ENCODE assay signal across 9 cellular contexts in the genomic region with DNA sequence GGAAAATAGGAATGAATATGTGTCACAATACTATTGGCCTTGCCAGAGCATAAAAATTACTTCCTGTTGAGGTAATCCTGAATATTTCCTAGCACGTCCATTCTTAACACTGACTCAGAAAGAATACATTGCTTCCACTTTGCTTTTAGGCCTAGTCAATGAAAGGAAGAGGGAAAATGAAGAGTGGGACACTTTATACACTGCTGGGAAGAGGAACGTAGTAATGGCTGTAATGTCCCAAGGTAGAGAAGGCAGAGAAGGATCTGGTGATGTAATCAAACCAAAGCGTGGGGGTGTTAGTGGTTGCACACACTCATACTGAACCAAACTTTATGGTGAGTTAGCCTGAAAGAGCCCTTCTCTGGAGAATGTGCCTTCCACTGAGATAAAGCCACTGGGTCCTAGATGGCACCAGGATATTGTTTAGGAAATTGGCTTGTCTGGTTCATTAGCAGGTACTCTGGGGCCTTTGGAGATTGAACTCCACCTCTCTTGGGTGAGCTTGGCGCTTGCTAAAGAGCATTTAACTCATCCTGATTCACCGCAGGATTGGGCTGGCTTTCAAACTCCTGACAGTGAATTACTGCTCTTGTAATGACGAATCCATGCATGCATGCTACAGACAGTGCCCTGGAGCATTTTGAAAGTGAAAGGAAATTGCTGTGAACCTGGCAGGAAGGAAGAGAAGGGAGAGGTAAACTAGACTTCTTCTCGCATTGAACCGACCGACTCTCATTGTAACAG.
A peak's percentile ranks its signal among the peaks of the same experiment; 100 is the strongest.
DNase-seq lines count a peak whose midpoint lies in the region; ATAC-seq and TF ChIP-seq lines count a peak whose summit lies in the region.
"Had no signal": no experiment of that assay in that cellular context is flagged by ENCODE, and none has a peak within 500 bp of the region (broad histone marks: within the 10 kb centered on the region; RNA-seq: fewer than 3 reads in every experiment).

No MANE protein-coding gene starts in this region.

- H3K9me3 ChIP-seq in ES-I3 (ENCODE audit: control insufficient read depth, insufficient read depth, low read length) (no peaks in the 10 kb centered on the region), MM.1S (replicated peaks; ENCODE audit: insufficient read depth, low read length) (no peaks in the 10 kb centered on the region)

- no peak overlapping the region for H2AFZ ChIP-seq in MM.1S (ENCODE audit: low read length)

- peaks cover 6% of the 10 kb centered on the region for H3K27me3 Mint-ChIP-seq in endothelial cell (ENCODE audit: unreplicated experiment)

- peaks cover 76% of the 10 kb centered on the region for H3K79me2 ChIP-seq in MM.1S (ENCODE audit: low read length)

- H3K9ac ChIP-seq in ES-I3 (ENCODE audit: low read depth, low read length): peak overlapping the region; percentile 14; the same call in 1 of the 2 replicates
- no peak overlapping the region for H3K9ac ChIP-seq in MM.1S (ENCODE audit: low read length)

- DNase-seq in MM.1S: peak; percentile 68
- peak; percentile 92 for DNase-seq in astrocyte of the hippocampus (ENCODE audit: low read depth, low spot score)
- DNase-seq in lung microvascular endothelial cell (ENCODE audit: low read depth in 2 of 2): peak; percentile 73 to 93
- DNase-seq in endothelial cell (ENCODE audit: low spot score): no peak
- DNase-seq in NCI-H526 (lab: John Stamatoyannopoulos, UW): no peak

- no peak for TF ChIP-seq CTCF in MM.1S (IDR thresholded peaks at IDR 0.05; ENCODE audit: low read length)
- TF ChIP-seq CTCF in endothelial cell (IDR thresholded peaks at IDR 0.05; ENCODE audit: unreplicated experiment): no peak

- H3K4me1 ChIP-seq in ES-I3 (ENCODE audit: insufficient read depth, low read length) (peaks cover 28% of the 10 kb centered on the region), MM.1S (ENCODE audit: low read length) (peaks cover 63% of the 10 kb centered on the region)

- H3K9me3 Mint-ChIP-seq in endothelial cell (ENCODE audit: unreplicated experiment): no peaks in the 10 kb centered on the region
- H3K9me3 Mint-ChIP-seq: neural crest cell had no signal

- peak; percentile 58 for ATAC-seq in GM21381 (IDR thresholded peaks at IDR 0.05; ENCODE audit: unreplicated experiment)
- ATAC-seq in GM19397 (IDR thresholded peaks at IDR 0.05; ENCODE audit: unreplicated experiment): no peak

- H3K4me3 ChIP-seq in MM.1S (ENCODE audit: low read length): 0 out of 2 replicates have a peak overlapping the region, but pooled peaks have one; percentile 2

- H3K36me3 Mint-ChIP-seq in endothelial cell (ENCODE audit: low read depth, unreplicated experiment): peaks cover 10% of the 10 kb centered on the region

- peaks cover 20% of the 10 kb centered on the region for H3K4me1 Mint-ChIP-seq in endothelial cell (ENCODE audit: unreplicated experiment)
- H3K4me1 Mint-ChIP-seq: neural crest cell had no signal

- no peak overlapping the region for H3K4me3 Mint-ChIP-seq in endothelial cell (ENCODE audit: unreplicated experiment)
- H3K4me3 Mint-ChIP-seq: neural crest cell had no signal

- no peaks in the 10 kb centered on the region for H4K20me1 ChIP-seq in MM.1S (ENCODE audit: insufficient read depth, low read length)

- peak overlapping the region; percentile 27; the same call in 1 of the 2 replicates for H3K27ac ChIP-seq in MM.1S (ENCODE audit: low read length)

- peak overlapping the region; percentile 49 for H3K4me2 ChIP-seq in MM.1S (ENCODE audit: low read depth, low read length)

- no peaks in the 10 kb centered on the region for H3K9me2 ChIP-seq in MM.1S (replicated peaks; ENCODE audit: insufficient read depth, low read length)

- peaks cover 6% of the 10 kb centered on the region for H3K36me3 ChIP-seq in ES-I3 (ENCODE audit: insufficient read depth, low read length)
- no peaks in the 10 kb centered on the region for H3K36me3 ChIP-seq in MM.1S (replicated peaks; ENCODE audit: insufficient read depth, low read length)

- H3K27ac Mint-ChIP-seq in endothelial cell (ENCODE audit: unreplicated experiment): no peak overlapping the region

- peaks cover 35% of the 10 kb centered on the region for H3F3A ChIP-seq in MM.1S (ENCODE audit: insufficient read depth, low read length)

- H3K27me3 ChIP-seq in MM.1S (replicated peaks; ENCODE audit: insufficient read depth, low read length): no peaks in the 10 kb centered on the region

Comparison
In these comparisons a context has a peak if more than half of its experiments do, and no peak if none do; other contexts are left out.
1. DNase-seq: peak in MM.1S (single experiment), astrocyte of the hippocampus (single experiment) and lung microvascular endothelial cell (2 of 2); none in endothelial cell (single experiment) and NCI-H526 (0 of 2).